Comparison of ENCODE assay signal across 1 cellular context in the genomic region with DNA sequence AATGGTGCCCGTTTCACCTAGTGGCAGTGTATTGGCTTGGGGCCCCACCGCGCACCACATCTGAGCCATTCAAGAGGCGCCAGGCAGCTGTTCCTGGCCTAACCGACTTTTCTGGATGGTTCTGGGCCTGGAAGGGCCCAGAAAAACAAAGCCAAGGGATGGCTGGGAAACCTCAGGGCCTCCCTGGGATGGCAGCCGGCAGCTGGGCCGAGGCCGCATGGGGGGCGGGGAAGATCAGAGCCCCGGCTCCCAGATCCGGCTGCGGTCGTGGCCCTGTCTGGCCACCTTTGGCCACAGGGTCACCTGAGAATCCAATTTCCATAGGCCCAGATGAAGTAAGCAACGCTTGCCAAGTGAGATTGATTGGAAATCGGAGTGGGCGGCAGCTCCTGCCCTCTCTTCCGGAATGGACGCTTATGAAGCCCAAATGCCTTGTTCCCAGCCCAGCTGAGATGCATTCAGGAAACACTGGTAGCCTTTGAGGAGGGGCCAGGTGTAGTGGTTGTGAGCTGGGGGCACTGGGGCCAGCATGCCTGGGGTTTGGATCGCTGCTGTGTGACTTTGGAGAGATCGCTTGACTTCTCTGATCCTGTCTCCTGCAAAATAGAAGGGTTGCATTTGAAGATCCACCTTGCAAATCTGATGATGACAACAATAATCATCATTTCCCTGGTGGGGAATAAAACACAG.
TF ChIP-seq lines count a peak whose summit lies in the region.

No MANE protein-coding gene starts in this region.

TF ChIP-seq in K562, 482 proteins besides CTCF, POLR2A, EP300 and RAD21 (continued from another document and continues in another):
- no peak for TF ChIP-seq POLR2AphosphoS5 (IDR thresholded peaks at IDR 0.05; ENCODE audit: control insufficient read depth, insufficient read depth, low read depth, low read length)
- no peak for TF ChIP-seq ZKSCAN3 (CRISPR knock-in tag; IDR thresholded peaks at IDR 0.05)
- no peak for TF ChIP-seq ZNF695 (CRISPR knock-in tag; IDR thresholded peaks at IDR 0.05)
- peak; percentile 98 for TF ChIP-seq BCOR (IDR thresholded peaks at IDR 0.05)
- TF ChIP-seq HDAC2 (IDR thresholded peaks at IDR 0.05), result peak; percentile 89
- no peak for TF ChIP-seq ZNF584 (CRISPR knock-in tag; IDR thresholded peaks at IDR 0.05; ENCODE audit: low read depth)
- no peak for TF ChIP-seq ZNF253 (CRISPR knock-in tag; conservative IDR thresholded peaks at IDR 0.05)
- no peak for TF ChIP-seq DNMT1 (IDR thresholded peaks at IDR 0.05)
- TF ChIP-seq TAF15 (IDR thresholded peaks at IDR 0.05; ENCODE audit: low read depth, low read length), result no peak
- no peak for TF ChIP-seq EHMT2 (IDR thresholded peaks at IDR 0.05)
- no peak for TF ChIP-seq ZNF551 (CRISPR knock-in tag; IDR thresholded peaks at IDR 0.05)
- TF ChIP-seq CBX3 (IDR thresholded peaks at IDR 0.05; ENCODE audit: borderline replicate concordance in 1 of 2, low read length in 2 of 2), result no peak
- TF ChIP-seq ZNF589 (CRISPR knock-in tag; IDR thresholded peaks at IDR 0.05; ENCODE audit: low read depth), result no peak
- TF ChIP-seq BRF1 (IDR thresholded peaks at IDR 0.05; ENCODE audit: borderline replicate concordance, extremely low read depth, insufficient read length), result no peak
- no peak for TF ChIP-seq SIN3B (IDR thresholded peaks at IDR 0.05; ENCODE audit: low read depth)
- TF ChIP-seq SIN3A (IDR thresholded peaks at IDR 0.05; ENCODE audit: borderline replicate concordance in 2 of 2, control insufficient read depth in 1 of 2, low read depth in 2 of 2, low read length in 2 of 2), result no peak
- no peak for TF ChIP-seq TSC22D4 (tag; IDR thresholded peaks at IDR 0.05)
- TF ChIP-seq GABPA (tag; conservative IDR thresholded peaks at IDR 0.05; ENCODE audit: low read depth), result no peak
- no peak for TF ChIP-seq FOXJ2 (tag; IDR thresholded peaks at IDR 0.05)
- TF ChIP-seq CHD4 (IDR thresholded peaks at IDR 0.05; ENCODE audit: insufficient read depth, insufficient replicate concordance, low read depth, low read length, poor library complexity, severe bottlenecking), result peak; percentile 85
- TF ChIP-seq GTF2A2 (tag; IDR thresholded peaks at IDR 0.05), result no peak
- no peak for TF ChIP-seq NFYB (IDR thresholded peaks at IDR 0.05; ENCODE audit: extremely low read depth, insufficient read length)
- TF ChIP-seq, protein P1, sequence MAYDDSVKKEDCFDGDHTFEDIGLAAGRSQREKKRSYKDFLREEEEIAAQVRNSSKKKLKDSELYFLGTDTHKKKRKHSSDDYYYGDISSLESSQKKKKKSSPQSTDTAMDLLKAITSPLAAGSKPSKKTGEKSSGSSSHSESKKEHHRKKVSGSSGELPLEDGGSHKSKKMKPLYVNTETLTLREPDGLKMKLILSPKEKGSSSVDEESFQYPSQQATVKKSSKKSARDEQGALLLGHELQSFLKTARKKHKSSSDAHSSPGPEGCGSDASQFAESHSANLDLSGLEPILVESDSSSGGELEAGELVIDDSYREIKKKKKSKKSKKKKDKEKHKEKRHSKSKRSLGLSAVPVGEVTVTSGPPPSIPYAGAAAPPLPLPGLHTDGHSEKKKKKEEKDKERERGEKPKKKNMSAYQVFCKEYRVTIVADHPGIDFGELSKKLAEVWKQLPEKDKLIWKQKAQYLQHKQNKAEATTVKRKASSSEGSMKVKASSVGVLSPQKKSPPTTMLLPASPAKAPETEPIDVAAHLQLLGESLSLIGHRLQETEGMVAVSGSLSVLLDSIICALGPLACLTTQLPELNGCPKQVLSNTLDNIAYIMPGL (CRISPR knock-in tag; IDR thresholded peaks at IDR 0.05), result no peak
- TF ChIP-seq, protein P2, sequence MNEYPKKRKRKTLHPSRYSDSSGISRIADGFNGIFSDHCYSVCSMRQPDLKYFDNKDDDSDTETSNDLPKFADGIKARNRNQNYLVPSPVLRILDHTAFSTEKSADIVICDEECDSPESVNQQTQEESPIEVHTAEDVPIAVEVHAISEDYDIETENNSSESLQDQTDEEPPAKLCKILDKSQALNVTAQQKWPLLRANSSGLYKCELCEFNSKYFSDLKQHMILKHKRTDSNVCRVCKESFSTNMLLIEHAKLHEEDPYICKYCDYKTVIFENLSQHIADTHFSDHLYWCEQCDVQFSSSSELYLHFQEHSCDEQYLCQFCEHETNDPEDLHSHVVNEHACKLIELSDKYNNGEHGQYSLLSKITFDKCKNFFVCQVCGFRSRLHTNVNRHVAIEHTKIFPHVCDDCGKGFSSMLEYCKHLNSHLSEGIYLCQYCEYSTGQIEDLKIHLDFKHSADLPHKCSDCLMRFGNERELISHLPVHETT (CRISPR knock-in tag; conservative IDR thresholded peaks at IDR 0.05 in 1 of 2, IDR thresholded peaks at IDR 0.05 in 1 of 2), result no peak
- TF ChIP-seq BRCA1 (IDR thresholded peaks at IDR 0.05), result no peak
- no peak for TF ChIP-seq BRCA1 (CRISPR knock-in tag; IDR thresholded peaks at IDR 0.05)
- no peak for TF ChIP-seq CC2D1A (IDR thresholded peaks at IDR 0.05)
- TF ChIP-seq RBM25 (IDR thresholded peaks at IDR 0.05; ENCODE audit: low read depth, low read length, severe bottlenecking), result peak; percentile 98
- no peak for TF ChIP-seq ZNF79 (CRISPR knock-in tag; IDR thresholded peaks at IDR 0.05; ENCODE audit: low read depth)
- peak; percentile 25; the same call in 1 of the 2 replicates for TF ChIP-seq ESRRA (IDR thresholded peaks at IDR 0.05; ENCODE audit: borderline replicate concordance, low read depth)
- no peak for TF ChIP-seq ZBTB11 (CRISPR knock-in tag; IDR thresholded peaks at IDR 0.05)
- TF ChIP-seq, protein P3, sequence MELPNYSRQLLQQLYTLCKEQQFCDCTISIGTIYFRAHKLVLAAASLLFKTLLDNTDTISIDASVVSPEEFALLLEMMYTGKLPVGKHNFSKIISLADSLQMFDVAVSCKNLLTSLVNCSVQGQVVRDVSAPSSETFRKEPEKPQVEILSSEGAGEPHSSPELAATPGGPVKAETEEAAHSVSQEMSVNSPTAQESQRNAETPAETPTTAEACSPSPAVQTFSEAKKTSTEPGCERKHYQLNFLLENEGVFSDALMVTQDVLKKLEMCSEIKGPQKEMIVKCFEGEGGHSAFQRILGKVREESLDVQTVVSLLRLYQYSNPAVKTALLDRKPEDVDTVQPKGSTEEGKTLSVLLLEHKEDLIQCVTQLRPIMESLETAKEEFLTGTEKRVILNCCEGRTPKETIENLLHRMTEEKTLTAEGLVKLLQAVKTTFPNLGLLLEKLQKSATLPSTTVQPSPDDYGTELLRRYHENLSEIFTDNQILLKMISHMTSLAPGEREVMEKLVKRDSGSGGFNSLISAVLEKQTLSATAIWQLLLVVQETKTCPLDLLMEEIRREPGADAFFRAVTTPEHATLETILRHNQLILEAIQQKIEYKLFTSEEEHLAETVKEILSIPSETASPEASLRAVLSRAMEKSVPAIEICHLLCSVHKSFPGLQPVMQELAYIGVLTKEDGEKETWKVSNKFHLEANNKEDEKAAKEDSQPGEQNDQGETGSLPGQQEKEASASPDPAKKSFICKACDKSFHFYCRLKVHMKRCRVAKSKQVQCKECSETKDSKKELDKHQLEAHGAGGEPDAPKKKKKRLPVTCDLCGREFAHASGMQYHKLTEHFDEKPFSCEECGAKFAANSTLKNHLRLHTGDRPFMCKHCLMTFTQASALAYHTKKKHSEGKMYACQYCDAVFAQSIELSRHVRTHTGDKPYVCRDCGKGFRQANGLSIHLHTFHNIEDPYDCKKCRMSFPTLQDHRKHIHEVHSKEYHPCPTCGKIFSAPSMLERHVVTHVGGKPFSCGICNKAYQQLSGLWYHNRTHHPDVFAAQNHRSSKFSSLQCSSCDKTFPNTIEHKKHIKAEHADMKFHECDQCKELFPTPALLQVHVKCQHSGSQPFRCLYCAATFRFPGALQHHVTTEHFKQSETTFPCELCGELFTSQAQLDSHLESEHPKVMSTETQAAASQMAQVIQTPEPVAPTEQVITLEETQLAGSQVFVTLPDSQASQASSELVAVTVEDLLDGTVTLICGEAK (IDR thresholded peaks at IDR 0.05), result no peak
- TF ChIP-seq, protein P3 (CRISPR knock-in tag; IDR thresholded peaks at IDR 0.05), result no peak
- TF ChIP-seq MYC (IDR thresholded peaks at IDR 0.05; ENCODE audit: low read depth, low read length), result no peak
- TF ChIP-seq MYC (CRISPR knock-in tag; IDR thresholded peaks at IDR 0.05; ENCODE audit: borderline replicate concordance, low read depth), result no peak
- TF ChIP-seq FOSL1 (tag; conservative IDR thresholded peaks at IDR 0.05), result no peak
- TF ChIP-seq MYNN (IDR thresholded peaks at IDR 0.05), result no peak
- TF ChIP-seq MYNN (CRISPR knock-in tag; IDR thresholded peaks at IDR 0.05), result no peak
- no peak for TF ChIP-seq ARID1B (IDR thresholded peaks at IDR 0.05)
- TF ChIP-seq, protein P4, sequence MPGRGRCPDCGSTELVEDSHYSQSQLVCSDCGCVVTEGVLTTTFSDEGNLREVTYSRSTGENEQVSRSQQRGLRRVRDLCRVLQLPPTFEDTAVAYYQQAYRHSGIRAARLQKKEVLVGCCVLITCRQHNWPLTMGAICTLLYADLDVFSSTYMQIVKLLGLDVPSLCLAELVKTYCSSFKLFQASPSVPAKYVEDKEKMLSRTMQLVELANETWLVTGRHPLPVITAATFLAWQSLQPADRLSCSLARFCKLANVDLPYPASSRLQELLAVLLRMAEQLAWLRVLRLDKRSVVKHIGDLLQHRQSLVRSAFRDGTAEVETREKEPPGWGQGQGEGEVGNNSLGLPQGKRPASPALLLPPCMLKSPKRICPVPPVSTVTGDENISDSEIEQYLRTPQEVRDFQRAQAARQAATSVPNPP (IDR thresholded peaks at IDR 0.05; ENCODE audit: borderline replicate concordance, insufficient read depth, insufficient read length), result no peak
- no peak for TF ChIP-seq ZC3H8 (IDR thresholded peaks at IDR 0.05)
- peak; percentile 78; the same call in 1 of the 2 replicates for TF ChIP-seq HDGF (IDR thresholded peaks at IDR 0.05)
- TF ChIP-seq KDM1A (IDR thresholded peaks at IDR 0.05), result peak; percentile 80 to 92
- no peak for TF ChIP-seq JUN (IDR thresholded peaks at IDR 0.05; ENCODE audit: borderline replicate concordance, low read depth, low read length)
- TF ChIP-seq JUN (CRISPR knock-in tag; IDR thresholded peaks at IDR 0.05; ENCODE audit: borderline replicate concordance), result no peak
- TF ChIP-seq, protein P5, sequence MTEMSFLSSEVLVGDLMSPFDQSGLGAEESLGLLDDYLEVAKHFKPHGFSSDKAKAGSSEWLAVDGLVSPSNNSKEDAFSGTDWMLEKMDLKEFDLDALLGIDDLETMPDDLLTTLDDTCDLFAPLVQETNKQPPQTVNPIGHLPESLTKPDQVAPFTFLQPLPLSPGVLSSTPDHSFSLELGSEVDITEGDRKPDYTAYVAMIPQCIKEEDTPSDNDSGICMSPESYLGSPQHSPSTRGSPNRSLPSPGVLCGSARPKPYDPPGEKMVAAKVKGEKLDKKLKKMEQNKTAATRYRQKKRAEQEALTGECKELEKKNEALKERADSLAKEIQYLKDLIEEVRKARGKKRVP (CRISPR knock-in tag; IDR thresholded peaks at IDR 0.05), result no peak
- TF ChIP-seq SIRT6 (IDR thresholded peaks at IDR 0.05; ENCODE audit: low read depth, low read length), result no peak
- TF ChIP-seq BHLHE40 (IDR thresholded peaks at IDR 0.05; ENCODE audit: low read length), result no peak
- no peak for TF ChIP-seq USF1 (CRISPR knock-in tag; IDR thresholded peaks at IDR 0.05)
